In the genomic region with DNA sequence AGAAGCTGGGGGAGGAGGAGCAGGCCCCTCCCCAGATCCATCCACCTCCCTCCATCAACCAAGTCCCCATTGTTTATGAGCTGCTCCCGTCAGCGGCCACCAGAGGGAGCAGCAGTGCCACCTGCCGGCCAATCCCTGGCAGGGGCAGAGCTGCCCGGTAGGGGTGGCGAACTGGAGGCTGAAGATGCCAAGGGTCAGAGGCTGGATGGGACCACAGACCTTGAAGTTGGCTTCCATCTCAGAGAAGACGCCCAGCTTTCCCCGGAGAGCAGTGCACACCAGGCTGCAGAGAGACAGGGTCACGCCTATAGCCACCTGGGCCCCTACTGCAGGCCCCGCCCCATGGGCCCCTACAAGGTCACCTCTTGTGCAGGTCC, we compare ENCODE assay signal across 8 cellular contexts. TPM values are rescaled to one million over a fixed set of nuclear protein-coding genes. Genes with fewer than 3 reads are reported as not detected.
DNase-seq lines count a peak whose midpoint lies in the region; ATAC-seq and TF ChIP-seq lines count a peak whose summit lies in the region.

No MANE protein-coding gene starts in this region.

- ATAC-seq in CD4-positive, CD25-positive, alpha-beta regulatory T cell (ENCODE audit: low read depth in 2 of 2) = peak; percentile 47 to 53
- peak; percentile 42 for ATAC-seq in activated CD8-positive, alpha-beta memory T cell treated with anti-CD3 and anti-CD28 coated beads, Interleukin-2, amount 10 ng/mL, durations not matched to agents 7 days and 5 days
- ATAC-seq in mucosa of descending colon = peak; percentile 56
- peak; percentile 56 for ATAC-seq in stimulated activated effector memory CD8-positive, alpha-beta T cell treated with anti-CD3 and anti-CD28 coated beads, Interleukin-12 subunit alpha, Interleukin-12 subunit beta, amount 100 ng/mL, for 72 hours
- no peak for ATAC-seq in HG03432 (IDR thresholded peaks at IDR 0.05; ENCODE audit: unreplicated experiment)

- intact Hi-C loops in mucosa of descending colon (cut with DNase I, micrococcal nuclease) = loop anchor here (10.0 kb wide), 1 partner anchor 100 kb away; no protein-coding TSS in a partner anchor

- peaks cover 13% of the 10 kb centered on the region for H3K36me3 Mint-ChIP-seq in CD4-positive, CD25-positive, alpha-beta regulatory T cell
- H3K36me3 Mint-ChIP-seq in activated CD8-positive, alpha-beta memory T cell treated with anti-CD3 and anti-CD28 coated beads, Interleukin-2, amount 10 ng/mL, durations not matched to agents 7 days and 5 days = peaks cover 14% of the 10 kb centered on the region
- H3K36me3 Mint-ChIP-seq in endothelial cell (ENCODE audit: low read depth, unreplicated experiment) = peaks cover 20% of the 10 kb centered on the region
- peaks cover 98% of the 10 kb centered on the region for H3K36me3 Mint-ChIP-seq in stimulated activated effector memory CD8-positive, alpha-beta T cell treated with anti-CD3 and anti-CD28 coated beads, Interleukin-12 subunit alpha, Interleukin-12 subunit beta, amount 100 ng/mL, for 72 hours

- H3K27ac Mint-ChIP-seq in CD4-positive, CD25-positive, alpha-beta regulatory T cell = peak overlapping the region; percentile 56 to 78 (median 69)
- peak overlapping the region; percentile 71 for H3K27ac Mint-ChIP-seq in activated CD8-positive, alpha-beta memory T cell treated with anti-CD3 and anti-CD28 coated beads, Interleukin-2, amount 10 ng/mL, durations not matched to agents 7 days and 5 days
- H3K27ac Mint-ChIP-seq in endothelial cell (ENCODE audit: unreplicated experiment) = no peak overlapping the region
- H3K27ac Mint-ChIP-seq in stimulated activated effector memory CD8-positive, alpha-beta T cell treated with anti-CD3 and anti-CD28 coated beads, Interleukin-12 subunit alpha, Interleukin-12 subunit beta, amount 100 ng/mL, for 72 hours = peak overlapping the region; percentile 74

- H3K4me1 Mint-ChIP-seq in CD4-positive, CD25-positive, alpha-beta regulatory T cell = peaks cover 7 to 68% (median 42%) of the 10 kb centered on the region in 4 donors
- H3K4me1 Mint-ChIP-seq in activated CD8-positive, alpha-beta memory T cell treated with anti-CD3 and anti-CD28 coated beads, Interleukin-2, amount 10 ng/mL, durations not matched to agents 7 days and 5 days = peaks cover 77% of the 10 kb centered on the region
- peaks cover 22% of the 10 kb centered on the region for H3K4me1 Mint-ChIP-seq in endothelial cell (ENCODE audit: unreplicated experiment)
- H3K4me1 Mint-ChIP-seq in stimulated activated effector memory CD8-positive, alpha-beta T cell treated with anti-CD3 and anti-CD28 coated beads, Interleukin-12 subunit alpha, Interleukin-12 subunit beta, amount 100 ng/mL, for 72 hours = peaks cover 68% of the 10 kb centered on the region

- H3K9me3 ChIP-seq in CD4-positive, CD25-positive, alpha-beta regulatory T cell (ENCODE audit: control insufficient read depth in 2 of 2, low read length in 2 of 2) = no peaks in the 10 kb centered on the region
- no peaks in the 10 kb centered on the region for H3K9me3 ChIP-seq in mucosa of descending colon

- peaks cover 19% of the 10 kb centered on the region for H3K36me3 ChIP-seq in CD4-positive, CD25-positive, alpha-beta regulatory T cell (ENCODE audit: control insufficient read depth, insufficient read depth, low read length)
- no peaks in the 10 kb centered on the region for H3K36me3 ChIP-seq in mucosa of descending colon (ENCODE audit: low read depth)

- DNase-seq in CD4-positive, CD25-positive, alpha-beta regulatory T cell = peak; percentile 72 to 83 (median 81)
- DNase-seq in HK-2 (ENCODE audit: unreplicated experiment) (peak; percentile 73), NOMO-1 (lab: John Stamatoyannopoulos, UW; ENCODE audit: unreplicated experiment in 2 of 2) (peak; percentile 57 to 75), endothelial cell (ENCODE audit: low spot score) (peak; percentile 90), mucosa of descending colon (peak in 2 of 3 donors; percentile 82 to 86)
- DNase-seq in activated CD8-positive, alpha-beta memory T cell treated with anti-CD3 and anti-CD28 coated beads, Interleukin-2, amount 10 ng/mL, durations not matched to agents 7 days and 5 days = peak; percentile 87
- peak; percentile 81 to 89 for DNase-seq in stimulated activated effector memory CD8-positive, alpha-beta T cell treated with anti-CD3 and anti-CD28 coated beads, Interleukin-12 subunit alpha, Interleukin-12 subunit beta, amount 100 ng/mL, for 72 hours (ENCODE audit: low spot score in 2 of 2)

- peak overlapping the region; percentile 48 to 81 (median 68) for H3K4me3 Mint-ChIP-seq in CD4-positive, CD25-positive, alpha-beta regulatory T cell
- no peak overlapping the region for H3K4me3 Mint-ChIP-seq in activated CD8-positive, alpha-beta memory T cell treated with anti-CD3 and anti-CD28 coated beads, Interleukin-2, amount 10 ng/mL, durations not matched to agents 7 days and 5 days
- no peak overlapping the region for H3K4me3 Mint-ChIP-seq in endothelial cell (ENCODE audit: unreplicated experiment)
- no peak overlapping the region for H3K4me3 Mint-ChIP-seq in stimulated activated effector memory CD8-positive, alpha-beta T cell treated with anti-CD3 and anti-CD28 coated beads, Interleukin-12 subunit alpha, Interleukin-12 subunit beta, amount 100 ng/mL, for 72 hours

- H3K27me3 Mint-ChIP-seq in CD4-positive, CD25-positive, alpha-beta regulatory T cell = no peaks in the 10 kb centered on the region
- H3K27me3 Mint-ChIP-seq in activated CD8-positive, alpha-beta memory T cell treated with anti-CD3 and anti-CD28 coated beads, Interleukin-2, amount 10 ng/mL, durations not matched to agents 7 days and 5 days = no peaks in the 10 kb centered on the region
- H3K27me3 Mint-ChIP-seq in endothelial cell (ENCODE audit: unreplicated experiment) = peaks cover 20% of the 10 kb centered on the region

- H3K27ac ChIP-seq in CD4-positive, CD25-positive, alpha-beta regulatory T cell (ENCODE audit: insufficient read depth, low read length, poor library complexity, severe bottlenecking) = no peak overlapping the region

- H3K27me3 ChIP-seq in CD4-positive, CD25-positive, alpha-beta regulatory T cell (ENCODE audit: control insufficient read depth, insufficient read depth, low read length) = no peaks in the 10 kb centered on the region

- H3K9me3 Mint-ChIP-seq in CD4-positive, CD25-positive, alpha-beta regulatory T cell = no peaks in the 10 kb centered on the region
- no peaks in the 10 kb centered on the region for H3K9me3 Mint-ChIP-seq in activated CD8-positive, alpha-beta memory T cell treated with anti-CD3 and anti-CD28 coated beads, Interleukin-2, amount 10 ng/mL, durations not matched to agents 7 days and 5 days (ENCODE audit: low read depth)
- no peaks in the 10 kb centered on the region for H3K9me3 Mint-ChIP-seq in endothelial cell (ENCODE audit: unreplicated experiment)
- no peaks in the 10 kb centered on the region for H3K9me3 Mint-ChIP-seq in stimulated activated effector memory CD8-positive, alpha-beta T cell treated with anti-CD3 and anti-CD28 coated beads, Interleukin-12 subunit alpha, Interleukin-12 subunit beta, amount 100 ng/mL, for 72 hours

- CTCF ChIA-PET in activated CD8-positive, alpha-beta memory T cell treated with anti-CD3 and anti-CD28 coated beads, Interleukin-2, amount 10 ng/mL, durations not matched to agents 7 days and 5 days (lab: Charles Lee) = interaction anchor here (0.6 to 26.4 kb wide), 45 partner anchors 13 to 359 kb away, joined by 3 to 710 read pairs (median 6); a partner anchor contains a TSS

- peaks cover 40% of the 10 kb centered on the region for H3K4me1 ChIP-seq in CD4-positive, CD25-positive, alpha-beta regulatory T cell (ENCODE audit: control insufficient read depth, insufficient read depth, low read length, poor library complexity, severe bottlenecking)
- H3K4me1 ChIP-seq in mucosa of descending colon (ENCODE audit: low read depth) = peaks cover 17% of the 10 kb centered on the region

- H3K4me3 ChIP-seq in CD4-positive, CD25-positive, alpha-beta regulatory T cell (ENCODE audit: low read depth, low read length) = no peak overlapping the region
- no peak overlapping the region for H3K4me3 ChIP-seq in mucosa of descending colon

- TF ChIP-seq CTCF in endothelial cell (IDR thresholded peaks at IDR 0.05; ENCODE audit: unreplicated experiment) (peak; percentile 97), mucosa of descending colon (IDR thresholded peaks at IDR 0.05) (peak; percentile 98)

RNA-seq across cellular contexts. Expression of a gene that starts 3.6 kb away (rescaled TPM):
- 29.8 TPM for total RNA-seq in CD4-positive, CD25-positive, alpha-beta regulatory T cell
- 10 to 100 TPM; 71.0 to 81.7 (median 72.7) TPM for polyA plus RNA-seq in CD4-positive, CD25-positive, alpha-beta regulatory T cell
- 100 to 1,000 TPM; 100 to 122 TPM for total RNA-seq in activated CD8-positive, alpha-beta memory T cell treated with anti-CD3 and anti-CD28 coated beads, Interleukin-2, amount 10 ng/mL, durations not matched to agents 7 days and 5 days
- total RNA-seq in endothelial cell (ENCODE audit: unreplicated experiment) (75.6 TPM), mucosa of descending colon (10 to 100 TPM; 35.8 to 52.8 (median 47.0) TPM)

RNA-seq across cellular contexts. Expression of a gene that starts 5.1 kb away (rescaled TPM):
- 12.4 TPM for total RNA-seq in CD4-positive, CD25-positive, alpha-beta regulatory T cell
- polyA plus RNA-seq in CD4-positive, CD25-positive, alpha-beta regulatory T cell = 10 to 100 TPM in 3 of 4 donors, 1 to 10 TPM in 1; 3.5 to 35.9 (median 16.9) TPM
- total RNA-seq in activated CD8-positive, alpha-beta memory T cell treated with anti-CD3 and anti-CD28 coated beads, Interleukin-2, amount 10 ng/mL, durations not matched to agents 7 days and 5 days = 100 to 1,000 TPM; 268 to 339 TPM
- total RNA-seq in endothelial cell (ENCODE audit: unreplicated experiment) = not detected
- total RNA-seq in mucosa of descending colon = 1 to 10 TPM; 1.2 to 3.2 (median 2.8) TPM

RNA-seq across cellular contexts. Expression of a gene that starts 5.8 kb away (rescaled TPM):
- 20.7 TPM for total RNA-seq in CD4-positive, CD25-positive, alpha-beta regulatory T cell
- polyA plus RNA-seq in CD4-positive, CD25-positive, alpha-beta regulatory T cell = 10 to 100 TPM; 58.7 to 74.0 (median 63.2) TPM
- 10 to 100 TPM; 82.3 to 94.1 TPM for total RNA-seq in activated CD8-positive, alpha-beta memory T cell treated with anti-CD3 and anti-CD28 coated beads, Interleukin-2, amount 10 ng/mL, durations not matched to agents 7 days and 5 days
- 90.7 TPM for total RNA-seq in endothelial cell (ENCODE audit: unreplicated experiment)
- 10 to 100 TPM in 1 of 3 donors, 1 to 10 TPM in 2; 4.5 to 22.3 (median 9.2) TPM for total RNA-seq in mucosa of descending colon

RNA-seq across cellular contexts. Expression of a gene that starts 12.1 kb away (rescaled TPM):
- 5.8 TPM for total RNA-seq in CD4-positive, CD25-positive, alpha-beta regulatory T cell
- under 1 TPM; 0.21 to 0.36 (median 0.29) TPM for polyA plus RNA-seq in CD4-positive, CD25-positive, alpha-beta regulatory T cell
- 10 to 100 TPM in 1 of 2 experiments, 1 to 10 TPM in 1; 7.1 to 13.4 TPM for total RNA-seq in activated CD8-positive, alpha-beta memory T cell treated with anti-CD3 and anti-CD28 coated beads, Interleukin-2, amount 10 ng/mL, durations not matched to agents 7 days and 5 days
- total RNA-seq in endothelial cell (ENCODE audit: unreplicated experiment) = 248 TPM
- total RNA-seq in mucosa of descending colon = 10 to 100 TPM; 11.7 to 67.0 (median 15.3) TPM

RNA-seq across cellular contexts. Expression of a gene that starts 15.5 kb away (rescaled TPM):
- total RNA-seq in CD4-positive, CD25-positive, alpha-beta regulatory T cell = 2.7 TPM
- not detected for polyA plus RNA-seq in CD4-positive, CD25-positive, alpha-beta regulatory T cell
- total RNA-seq in activated CD8-positive, alpha-beta memory T cell treated with anti-CD3 and anti-CD28 coated beads, Interleukin-2, amount 10 ng/mL, durations not matched to agents 7 days and 5 days = 1 to 10 TPM; 2.7 to 6.0 TPM
- 1.3 TPM for total RNA-seq in endothelial cell (ENCODE audit: unreplicated experiment)
- total RNA-seq in mucosa of descending colon = 1 to 10 TPM; 1.2 to 1.6 (median 1.2) TPM

Comparison
In these comparisons a context has a peak if more than half of its experiments do, and no peak if none do; other contexts are left out.
1. H3K4me3 Mint-ChIP-seq: peak in CD4-positive, CD25-positive, alpha-beta regulatory T cell (4 of 4); none in activated CD8-positive, alpha-beta memory T cell treated with anti-CD3 and anti-CD28 coated beads, Interleukin-2, amount 10 ng/mL, durations not matched to agents 7 days and 5 days (single experiment), endothelial cell (single experiment) and stimulated activated effector memory CD8-positive, alpha-beta T cell treated with anti-CD3 and anti-CD28 coated beads, Interleukin-12 subunit alpha, Interleukin-12 subunit beta, amount 100 ng/mL, for 72 hours (single experiment).
2. RNA of a gene that starts 5.1 kb away (total RNA-seq): 268 to 339 TPM in activated CD8-positive, alpha-beta memory T cell treated with anti-CD3 and anti-CD28 coated beads, Interleukin-2, amount 10 ng/mL, durations not matched to agents 7 days and 5 days; 12.4 TPM in CD4-positive, CD25-positive, alpha-beta regulatory T cell (single experiment), 1.2 to 3.2 TPM in mucosa of descending colon and not detected in endothelial cell (single experiment); every median in the first group is over 10 times any median in the second.
3. Peak in every context shown above with its lines, with median percentiles within 50 percentile points of each other: DNase-seq.